In the genomic region with DNA sequence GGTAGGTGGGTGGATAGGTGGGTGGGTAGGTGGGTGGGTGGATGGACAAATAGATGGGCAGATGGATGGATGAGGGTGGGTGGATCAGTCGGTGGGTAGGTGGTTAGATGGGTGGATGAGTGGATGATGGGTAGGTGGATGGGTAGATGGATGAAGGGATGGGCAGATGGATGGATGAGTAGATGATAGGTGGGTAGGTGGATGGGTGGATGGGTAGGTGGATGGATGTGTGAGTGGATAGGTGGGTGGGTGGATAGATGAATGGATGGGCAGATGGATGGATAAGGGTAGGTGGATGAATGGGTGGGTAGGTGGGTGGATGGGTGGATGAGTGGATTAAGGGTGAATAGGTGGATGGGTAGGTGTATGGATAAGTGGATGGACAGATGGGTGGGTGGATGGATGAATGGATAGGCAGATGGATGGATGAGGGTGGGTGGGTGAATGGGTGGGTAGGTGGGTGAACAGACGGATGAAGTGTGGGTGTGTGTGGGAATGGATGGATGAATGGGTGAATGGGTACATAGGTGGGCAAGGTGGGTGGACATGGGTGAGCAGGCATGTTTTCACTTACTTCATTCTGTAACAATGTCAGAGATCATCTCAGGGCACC, we compare ENCODE assay signal across 1 cellular context.
TF ChIP-seq lines count a peak whose summit lies in the region.

No MANE protein-coding gene starts in this region.

TF ChIP-seq in HepG2, 621 proteins besides CTCF, POLR2A, EP300 and RAD21:
- TF ChIP-seq ZNF766 (CRISPR knock-in tag; IDR thresholded peaks at IDR 0.05; ENCODE audit: borderline replicate concordance) (no peak), MIXL1 (CRISPR knock-in tag; IDR thresholded peaks at IDR 0.05) (no peak), ATF7 (IDR thresholded peaks at IDR 0.05) (no peak), ATF7 (CRISPR knock-in tag; IDR thresholded peaks at IDR 0.05) (no peak), ZFYVE20 (CRISPR knock-in tag; IDR thresholded peaks at IDR 0.05; ENCODE audit: borderline replicate concordance, low read depth) (no peak), PRPF4 (IDR thresholded peaks at IDR 0.05; ENCODE audit: low read depth, low read length, poor library complexity, severe bottlenecking) (no peak), MTF2 (CRISPR knock-in tag; IDR thresholded peaks at IDR 0.05; ENCODE audit: borderline replicate concordance) (no peak), HOXA3 (CRISPR knock-in tag; IDR thresholded peaks at IDR 0.05) (no peak)
